In genomic region chr2:161586517-161587167, GRCh38 we compare ENCODE assay signal across 7 cellular contexts. TPM values are rescaled to one million over a fixed set of nuclear protein-coding genes. Genes with fewer than 3 reads are reported as not detected.
A peak's percentile ranks its signal among the peaks of the same experiment; 100 is the strongest.
DNase-seq lines count a peak whose midpoint lies in the region; ATAC-seq and TF ChIP-seq lines count a peak whose summit lies in the region.

No MANE protein-coding gene starts in this region.

- H3K4me1 ChIP-seq in neuronal stem cell (ENCODE audit: control insufficient read depth in 2 of 2, insufficient read depth in 1 of 2, low read depth in 1 of 2, low read length in 2 of 2) = no peaks in the 10 kb centered on the region

- H3K27me3 ChIP-seq in neuronal stem cell (ENCODE audit: control insufficient read depth in 3 of 3, insufficient read depth in 3 of 3, low read depth in 1 of 3, low read length in 3 of 3) = no peaks in the 10 kb centered on the region

- H3K36me3 Mint-ChIP-seq in activated T-cell treated with anti-CD3 and anti-CD28 coated beads, Interleukin-2, amount 50 U/mL, for 72 hours (ENCODE audit: insufficient read depth in 2 of 2) = no peaks in the 10 kb centered on the region

- H2BK5ac ChIP-seq in neuronal stem cell (ENCODE audit: low read length) = no peak overlapping the region

- peak; percentile 57; the same call in 1 of the 3 replicates for TF ChIP-seq CTCF in GM12872 (IDR thresholded peaks at IDR 0.05; ENCODE audit: insufficient read depth, low read depth, low read length)

- peaks cover 12% of the 10 kb centered on the region for H3K27me3 Mint-ChIP-seq in activated T-cell treated with anti-CD3 and anti-CD28 coated beads, Interleukin-2, amount 50 U/mL, for 72 hours (ENCODE audit: low read depth)

- no peak overlapping the region for H2BK120ac ChIP-seq in neuronal stem cell (ENCODE audit: low read depth, low read length)

- no peaks in the 10 kb centered on the region for H3K9me3 ChIP-seq in neuronal stem cell (replicated peaks in 1 of 2; ENCODE audit: control insufficient read depth in 2 of 2, insufficient read depth in 1 of 2, low read depth in 1 of 2, low read length in 2 of 2)

- no CpG with 5 or more reads among the region's 6 CpGs for WGBS in neuronal stem cell (ENCODE audit: extremely low coverage in 2 of 2, insufficient read length in 2 of 2, insufficient replicate concordance in 1 of 2), 2 donors

- no peak overlapping the region for H3K14ac ChIP-seq in neuronal stem cell (ENCODE audit: low read length)

- H3K18ac ChIP-seq in neuronal stem cell (ENCODE audit: low read length) = no peak overlapping the region

- H3K79me1 ChIP-seq in neuronal stem cell (ENCODE audit: low read depth, low read length) = no peaks in the 10 kb centered on the region

- H3K4me3 ChIP-seq in neuronal stem cell (ENCODE audit: low read length in 2 of 2) = no peak overlapping the region

- no peak overlapping the region for H4K91ac ChIP-seq in neuronal stem cell (ENCODE audit: low read depth, low read length, poor library complexity)

- H2BK12ac ChIP-seq in neuronal stem cell (ENCODE audit: low read length) = no peak overlapping the region

- no peaks in the 10 kb centered on the region for H3K4me1 Mint-ChIP-seq in activated T-cell treated with anti-CD3 and anti-CD28 coated beads, Interleukin-2, amount 50 U/mL, for 72 hours (ENCODE audit: low read depth)

- H3K23ac ChIP-seq in neuronal stem cell (ENCODE audit: low read depth, low read length, poor library complexity) = no peak overlapping the region

- H2AFZ ChIP-seq in neuronal stem cell (ENCODE audit: low read length) = no peak overlapping the region

- no peak overlapping the region for H2AK5ac ChIP-seq in neuronal stem cell (ENCODE audit: low read depth, low read length)

- peak; percentile 22 for DNase-seq in NCI-H526 treated with DMSO at 0.1 percent for 48 hours (lab: John Stamatoyannopoulos, UW)
- peak; percentile 56 for DNase-seq in dermis blood vessel endothelial cell
- peak; percentile 30 for DNase-seq in neuronal stem cell (ENCODE audit: low spot score)
- no peak for DNase-seq in activated T-cell treated with anti-CD3 and anti-CD28 coated beads, Interleukin-2, amount 50 U/mL, for 72 hours

- H3K4me2 ChIP-seq in neuronal stem cell (ENCODE audit: insufficient read depth, low read length, poor library complexity, severe bottlenecking) = no peak overlapping the region

- no peak overlapping the region for H3K4me3 Mint-ChIP-seq in activated T-cell treated with anti-CD3 and anti-CD28 coated beads, Interleukin-2, amount 50 U/mL, for 72 hours

- H3K9ac ChIP-seq in neuronal stem cell (ENCODE audit: low read depth, low read length, poor library complexity) = no peak overlapping the region

- no peak overlapping the region for H4K8ac ChIP-seq in neuronal stem cell (ENCODE audit: low read depth, low read length)

- no peak overlapping the region for H3K4ac ChIP-seq in neuronal stem cell (ENCODE audit: low read length)

- H3K27ac Mint-ChIP-seq in activated T-cell treated with anti-CD3 and anti-CD28 coated beads, Interleukin-2, amount 50 U/mL, for 72 hours = no peak overlapping the region

- no peak overlapping the region for H3K27ac ChIP-seq in neuronal stem cell (replicated peaks; ENCODE audit: low read length)

- H2BK15ac ChIP-seq in neuronal stem cell (ENCODE audit: low read length) = no peak overlapping the region

- H3K36me3 ChIP-seq in neuronal stem cell (replicated peaks in 1 of 2; ENCODE audit: control insufficient read depth in 2 of 2, insufficient read depth in 2 of 2, low read length in 2 of 2) = no peaks in the 10 kb centered on the region

- ATAC-seq in HG02678 (IDR thresholded peaks at IDR 0.05; ENCODE audit: unreplicated experiment) = peak; percentile 64
- no peak for ATAC-seq in GM19324 (IDR thresholded peaks at IDR 0.05; ENCODE audit: low FRiP score, unreplicated experiment)
- ATAC-seq in activated T-cell treated with anti-CD3 and anti-CD28 coated beads, Interleukin-2, amount 50 U/mL, for 72 hours (replicated peaks in 1 of 2) = no peak

- no peaks in the 10 kb centered on the region for H3K9me3 Mint-ChIP-seq in activated T-cell treated with anti-CD3 and anti-CD28 coated beads, Interleukin-2, amount 50 U/mL, for 72 hours

RNA-seq across cellular contexts. Expression of gene SLC4A10, which starts 37.6 kb away (rescaled TPM):
- total RNA-seq in dermis blood vessel endothelial cell = under 0.01 TPM in 1 of 2 replicates, not detected in the other
- polyA plus RNA-seq in neuronal stem cell (2013, experiment 1 of 2) = 0.20 TPM
- polyA plus RNA-seq in neuronal stem cell (2013, experiment 2 of 2) = 0.25 TPM
- total RNA-seq in activated T-cell treated with anti-CD3 and anti-CD28 coated beads, Interleukin-2, amount 50 U/mL, for 72 hours = under 1 TPM; 0.41 to 0.83 TPM

Comparison
In these comparisons a context has a peak if more than half of its experiments do, and no peak if none do; other contexts are left out.
1. DNase-seq: peak in NCI-H526 treated with DMSO at 0.1 percent for 48 hours (single experiment), dermis blood vessel endothelial cell (single experiment) and neuronal stem cell (single experiment); none in activated T-cell treated with anti-CD3 and anti-CD28 coated beads, Interleukin-2, amount 50 U/mL, for 72 hours (0 of 2).